ENCODE assay signal across 11 cellular contexts in the genomic region with DNA sequence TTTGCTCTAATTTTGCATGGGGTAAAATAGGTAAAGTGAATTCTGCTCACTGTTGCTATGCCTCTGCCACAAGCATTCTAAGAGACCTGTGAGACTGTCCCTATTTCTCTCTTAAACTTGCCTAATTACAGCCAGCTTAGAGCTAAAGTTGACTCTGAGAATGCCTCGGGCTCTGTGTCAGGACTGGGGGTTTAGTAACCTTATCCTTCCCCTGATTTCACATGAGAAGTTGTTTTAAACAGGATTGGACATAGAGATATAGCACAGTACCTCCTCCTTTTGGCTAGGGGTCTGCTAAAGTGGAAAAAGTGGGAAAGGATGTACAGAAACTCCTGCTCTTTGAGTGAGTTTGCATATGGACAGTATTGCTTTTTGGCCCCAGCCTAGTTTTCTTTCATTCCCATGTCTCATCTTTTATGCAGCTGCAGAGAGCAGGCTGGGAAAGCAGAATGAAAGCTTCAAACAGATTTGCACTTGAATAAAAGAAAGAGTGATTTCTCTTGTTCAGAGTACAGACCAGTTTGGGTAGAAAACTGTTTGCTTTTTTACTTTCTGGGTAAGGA.
DNase-seq lines count a peak whose midpoint lies in the region; ATAC-seq and TF ChIP-seq lines count a peak whose summit lies in the region.
"Had no signal": no experiment of that assay in that cellular context is flagged by ENCODE, and none has a peak within 500 bp of the region (broad histone marks: within the 10 kb centered on the region; RNA-seq: fewer than 3 reads in every experiment).

No MANE protein-coding gene starts in this region.

- peaks cover 4% of the 10 kb centered on the region; the same call in 1 of the 2 replicates for H3K79me2 ChIP-seq in GM23248 (ENCODE audit: insufficient read depth)

- H3K9ac ChIP-seq in GM23248 = peak overlapping the region; percentile 48

- no peak overlapping the region for H3K4me3 Mint-ChIP-seq in activated CD4-positive, alpha-beta T cell treated with anti-CD3 and anti-CD28 coated beads, Interleukin-2, amount 10 ng/mL, durations not matched to agents 24 days and 14 days
- H3K4me3 Mint-ChIP-seq in activated naive CD4-positive, alpha-beta T cell treated with anti-CD3 and anti-CD28 coated beads, Interleukin-2, amount 10 ng/mL, durations not matched to agents 7 days and 5 days = no peak overlapping the region
- H3K4me3 Mint-ChIP-seq: activated CD4-positive, alpha-beta T cell treated with anti-CD3 and anti-CD28 coated beads for 36 hours had no signal

- H3K4me3 ChIP-seq in GM23248 = peak overlapping the region; percentile 43; the same call in 1 of the 2 replicates
- no peak overlapping the region for H3K4me3 ChIP-seq in astrocyte of the cerebellum (ENCODE audit: low read depth, low read length)
- peak overlapping the region; percentile 17 for H3K4me3 ChIP-seq in psoas muscle

- H3K9me2 ChIP-seq in GM23248 (ENCODE audit: insufficient read depth) = no peaks in the 10 kb centered on the region

- intact Hi-C loops in left ventricle myocardium superior (cut with micrococcal nuclease) = loop anchor here (5.0 to 10.0 kb wide), 2 partner anchors 306 to 583 kb away; no protein-coding TSS in a partner anchor
- intact Hi-C loops in psoas muscle (cut with DNase I) = loop anchor here (2.0 to 10.0 kb wide), 4 partner anchors 306 to 901 kb away; no protein-coding TSS in a partner anchor
- intact Hi-C loops in activated CD4-positive, alpha-beta T cell treated with anti-CD3 and anti-CD28 coated beads, Interleukin-2, amount 10 ng/mL, durations not matched to agents 24 days and 14 days (cut with micrococcal nuclease) = loop anchor here (5.0 kb wide), 2 partner anchors 306 to 901 kb away; no protein-coding TSS in a partner anchor

- H2AFZ ChIP-seq in GM23248 = peak overlapping the region; percentile 47; the same call in 1 of the 2 replicates

- H3K4me1 ChIP-seq in GM23248 (ENCODE audit: insufficient read depth) (peaks cover 39% of the 10 kb centered on the region), psoas muscle (peaks cover 41% of the 10 kb centered on the region)

- H3K27ac ChIP-seq in GM23248 (peak overlapping the region; percentile 69), psoas muscle (peak overlapping the region; percentile 66)

- no peak for TF ChIP-seq CTCF in astrocyte of the cerebellum (IDR thresholded peaks at IDR 0.05; ENCODE audit: low read depth, low read length, missing control alignments)
- no peak for TF ChIP-seq CTCF in psoas muscle (IDR thresholded peaks at IDR 0.05)

- 0 to 4% methylated on average over 1 of the region's 1 CpG for WGBS in GM23248 (ENCODE audit: low coverage in 1 of 2, low lambda C conversion rate in 2 of 2, missing lambda C conversion rate in 2 of 2), 2 experiments
- WGBS in psoas muscle, 3 donors = 12 to 24% (median 15%) methylated on average over 1 of the region's 1 CpG

- no peaks in the 10 kb centered on the region for H3K9me3 Mint-ChIP-seq in activated CD4-positive, alpha-beta T cell treated with anti-CD3 and anti-CD28 coated beads, Interleukin-2, amount 10 ng/mL, durations not matched to agents 24 days and 14 days
- no peaks in the 10 kb centered on the region for H3K9me3 Mint-ChIP-seq in activated naive CD4-positive, alpha-beta T cell treated with anti-CD3 and anti-CD28 coated beads, Interleukin-2, amount 10 ng/mL, durations not matched to agents 7 days and 5 days

- H4K20me1 ChIP-seq in GM23248 (ENCODE audit: insufficient read depth) = no peaks in the 10 kb centered on the region

- H3K36me3 Mint-ChIP-seq in activated CD4-positive, alpha-beta T cell treated with anti-CD3 and anti-CD28 coated beads, Interleukin-2, amount 10 ng/mL, durations not matched to agents 24 days and 14 days (ENCODE audit: low read depth) = no peaks in the 10 kb centered on the region
- no peaks in the 10 kb centered on the region for H3K36me3 Mint-ChIP-seq in activated naive CD4-positive, alpha-beta T cell treated with anti-CD3 and anti-CD28 coated beads, Interleukin-2, amount 10 ng/mL, durations not matched to agents 7 days and 5 days

- CTCF ChIA-PET in activated naive CD4-positive, alpha-beta T cell treated with anti-CD3 and anti-CD28 coated beads, Interleukin-2, amount 10 ng/mL, durations not matched to agents 7 days and 5 days (lab: Charles Lee) = interaction anchor here (1.0 to 2.0 kb wide), 5 partner anchors 9 to 903 kb away, joined by 3 to 5 read pairs (median 3); no protein-coding TSS in a partner anchor

- ATAC-seq in left ventricle myocardium superior (peak; percentile 30), psoas muscle (peak in 3 of 4 donors; percentile 17 to 33 (median 30)), HG03378 (IDR thresholded peaks at IDR 0.05; ENCODE audit: unreplicated experiment) (no peak)
- ATAC-seq: activated CD4-positive, alpha-beta T cell treated with anti-CD3 and anti-CD28 coated beads for 36 hours had no signal

- in situ Hi-C loops in GM23248 (cut with MboI) (loop anchor here (10.0 kb wide), 2 partner anchors 303 to 883 kb away; no protein-coding TSS in a partner anchor), astrocyte of the cerebellum (cut with HindIII; ENCODE audit: low sequenced_read_pairs) (loop anchor here (5.0 kb wide), 1 partner anchor 866 kb away; no protein-coding TSS in a partner anchor)

- peak overlapping the region; percentile 68 for H3K4me2 ChIP-seq in GM23248 (ENCODE audit: unreplicated experiment)

- H3K36me3 ChIP-seq in GM23248 (ENCODE audit: low read depth) (no peaks in the 10 kb centered on the region), psoas muscle (ENCODE audit: insufficient read depth in 1 of 2, low read depth in 1 of 2) (no peaks in the 10 kb centered on the region)

- no peak overlapping the region for H3K27ac Mint-ChIP-seq in activated CD4-positive, alpha-beta T cell treated with anti-CD3 and anti-CD28 coated beads, Interleukin-2, amount 10 ng/mL, durations not matched to agents 24 days and 14 days
- no peak overlapping the region for H3K27ac Mint-ChIP-seq in activated naive CD4-positive, alpha-beta T cell treated with anti-CD3 and anti-CD28 coated beads, Interleukin-2, amount 10 ng/mL, durations not matched to agents 7 days and 5 days
- H3K27ac Mint-ChIP-seq: activated CD4-positive, alpha-beta T cell treated with anti-CD3 and anti-CD28 coated beads for 36 hours had no signal

- DNase-seq in GM23248 = peak; percentile 42
- peak; percentile 22 for DNase-seq in astrocyte of the cerebellum (ENCODE audit: low read depth)
- DNase-seq in left ventricle myocardium superior = no peak
- DNase-seq in psoas muscle = no peak
- no peak for DNase-seq in epidermal melanocyte (ENCODE audit: insufficient read length, low spot score)
- DNase-seq in activated CD4-positive, alpha-beta T cell treated with anti-CD3 and anti-CD28 coated beads, Interleukin-2, amount 10 ng/mL, durations not matched to agents 24 days and 14 days = no peak
- no peak for DNase-seq in activated naive CD4-positive, alpha-beta T cell treated with anti-CD3 and anti-CD28 coated beads, Interleukin-2, amount 10 ng/mL, durations not matched to agents 7 days and 5 days
- DNase-seq: activated CD4-positive, alpha-beta T cell treated with anti-CD3 and anti-CD28 coated beads for 36 hours; GOT3; stimulated activated CD4-positive, alpha-beta T cell treated with anti-CD3 and anti-CD28 coated beads, Interleukin-4, amount 100 ng/mL, for 24 hours had no signal

- no peaks in the 10 kb centered on the region for H3K4me1 Mint-ChIP-seq in activated CD4-positive, alpha-beta T cell treated with anti-CD3 and anti-CD28 coated beads, Interleukin-2, amount 10 ng/mL, durations not matched to agents 24 days and 14 days
- no peaks in the 10 kb centered on the region for H3K4me1 Mint-ChIP-seq in activated naive CD4-positive, alpha-beta T cell treated with anti-CD3 and anti-CD28 coated beads, Interleukin-2, amount 10 ng/mL, durations not matched to agents 7 days and 5 days
- H3K4me1 Mint-ChIP-seq: activated CD4-positive, alpha-beta T cell treated with anti-CD3 and anti-CD28 coated beads for 36 hours had no signal

- H3K9me3 ChIP-seq in GM23248 (ENCODE audit: low read depth) (no peaks in the 10 kb centered on the region), psoas muscle (no peaks in the 10 kb centered on the region)

- H3K27me3 ChIP-seq in GM23248 (replicated peaks; ENCODE audit: insufficient read depth) = no peaks in the 10 kb centered on the region
- H3K27me3 ChIP-seq in psoas muscle (ENCODE audit: insufficient read depth in 3 of 3, low read length in 2 of 3) = no peaks in the 10 kb centered on the region

- H3K27me3 Mint-ChIP-seq in activated CD4-positive, alpha-beta T cell treated with anti-CD3 and anti-CD28 coated beads, Interleukin-2, amount 10 ng/mL, durations not matched to agents 24 days and 14 days = peaks cover 4% of the 10 kb centered on the region
- no peaks in the 10 kb centered on the region for H3K27me3 Mint-ChIP-seq in activated naive CD4-positive, alpha-beta T cell treated with anti-CD3 and anti-CD28 coated beads, Interleukin-2, amount 10 ng/mL, durations not matched to agents 7 days and 5 days
- H3K27me3 Mint-ChIP-seq: activated CD4-positive, alpha-beta T cell treated with anti-CD3 and anti-CD28 coated beads for 36 hours had no signal

- peaks cover 28% of the 10 kb centered on the region for H3F3A ChIP-seq in GM23248 (ENCODE audit: insufficient read depth)

Comparison
In these comparisons a context has a peak if more than half of its experiments do, and no peak if none do; other contexts are left out.
1. DNase-seq: peak in GM23248 (single experiment) and astrocyte of the cerebellum (single experiment); none in left ventricle myocardium superior (single experiment), psoas muscle (0 of 2), epidermal melanocyte (single experiment), activated CD4-positive, alpha-beta T cell treated with anti-CD3 and anti-CD28 coated beads, Interleukin-2, amount 10 ng/mL, durations not matched to agents 24 days and 14 days (single experiment) and activated naive CD4-positive, alpha-beta T cell treated with anti-CD3 and anti-CD28 coated beads, Interleukin-2, amount 10 ng/mL, durations not matched to agents 7 days and 5 days (single experiment).